In the genomic region with DNA sequence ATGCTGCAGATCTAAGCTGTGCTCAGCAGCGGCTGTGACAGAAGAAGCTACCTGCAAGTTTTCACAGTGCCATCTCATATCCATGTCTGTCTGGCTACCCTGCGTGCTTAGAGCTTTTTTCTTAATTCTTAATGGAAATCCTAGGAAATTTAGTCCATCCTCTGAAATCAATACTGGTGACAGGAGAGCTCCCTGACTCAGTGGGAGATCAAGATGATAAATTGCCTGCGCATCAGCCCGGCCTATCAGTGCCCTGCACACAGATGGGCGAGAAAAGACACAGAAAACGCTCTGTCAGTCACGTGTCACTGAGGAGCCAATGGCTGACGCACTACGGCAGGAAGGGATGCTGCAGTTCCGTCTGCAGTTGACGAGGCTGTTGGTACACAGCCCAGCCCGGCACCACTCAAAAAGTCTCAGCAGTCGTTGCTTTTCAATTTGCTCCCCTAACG, we compare ENCODE assay signal across 8 cellular contexts.
DNase-seq lines count a peak whose midpoint lies in the region; ATAC-seq and TF ChIP-seq lines count a peak whose summit lies in the region.

No MANE protein-coding gene starts in this region.

- H3K4me2 ChIP-seq in mesenchymal stem cell (ENCODE audit: low read length, poor library complexity, severe bottlenecking) (no peak overlapping the region), Karpas-422 (ENCODE audit: low read depth, low read length, poor library complexity, severe bottlenecking) (no peak overlapping the region)

- H3K9me3 ChIP-seq in mesenchymal stem cell (ENCODE audit: control insufficient read depth, low read length) (no peaks in the 10 kb centered on the region), Karpas-422 (ENCODE audit: low read length) (no peaks in the 10 kb centered on the region)

- no peak for TF ChIP-seq CTCF in GM10266 (IDR thresholded peaks at IDR 0.05; ENCODE audit: control insufficient read depth, insufficient read depth, low read depth, missing control alignments)

- no peaks in the 10 kb centered on the region for H3K79me2 ChIP-seq in Karpas-422 (ENCODE audit: low read length)

- no peak overlapping the region for H3K14ac ChIP-seq in mesenchymal stem cell (ENCODE audit: low read length in 2 of 2)

- no peak overlapping the region for H3K18ac ChIP-seq in mesenchymal stem cell (ENCODE audit: low read depth in 1 of 2, low read length in 2 of 2)

- H3K27me3 ChIP-seq in mesenchymal stem cell (ENCODE audit: control insufficient read depth in 1 of 2, insufficient read depth in 1 of 2, low read length in 2 of 2) (no peaks in the 10 kb centered on the region), Karpas-422 (ENCODE audit: low read length) (no peaks in the 10 kb centered on the region)

- ATAC-seq in HG02870 (IDR thresholded peaks at IDR 0.05; ENCODE audit: unreplicated experiment) = peak; percentile 100

- H2AFZ ChIP-seq in mesenchymal stem cell (ENCODE audit: low read depth, low read length) (no peak overlapping the region), Karpas-422 (ENCODE audit: low read length) (no peak overlapping the region)

- no peaks in the 10 kb centered on the region for H3K79me1 ChIP-seq in mesenchymal stem cell (replicated peaks; ENCODE audit: low read length, poor library complexity, severe bottlenecking)

- no peak overlapping the region for H3K4ac ChIP-seq in mesenchymal stem cell (ENCODE audit: low read depth in 1 of 2, low read length in 2 of 2)

- H3K4me1 ChIP-seq in mesenchymal stem cell (ENCODE audit: control insufficient read depth, insufficient read depth, low read depth, low read length) (no peaks in the 10 kb centered on the region), Karpas-422 (ENCODE audit: low read length) (no peaks in the 10 kb centered on the region)

- no peak overlapping the region for H4K91ac ChIP-seq in mesenchymal stem cell (ENCODE audit: low read length)

- H3K9me2 ChIP-seq in Karpas-422 (replicated peaks; ENCODE audit: insufficient read depth, low read length) = no peaks in the 10 kb centered on the region

- H3K9ac ChIP-seq in mesenchymal stem cell (ENCODE audit: low read length) = peak overlapping the region; percentile 76
- no peak overlapping the region for H3K9ac ChIP-seq in Karpas-422 (ENCODE audit: low read length)

- H3K4me3 ChIP-seq in mesenchymal stem cell (ENCODE audit: insufficient read depth in 1 of 2, low read depth in 1 of 2, low read length in 2 of 2) = peak overlapping the region in 1 of 2 experiments; percentile 75
- H3K4me3 ChIP-seq in Karpas-422 (ENCODE audit: low read length) = no peak overlapping the region

- DNase-seq in GM10266 (ENCODE audit: extremely low spot score) (peak; percentile 43), NCI-H2171 treated with DMSO at 0.1 percent for 48 hours (lab: John Stamatoyannopoulos, UW) (peak; percentile 99), mesenchymal stem cell (peak; percentile 1), Karpas-422 (no peak)
- DNase-seq in activated CD4-positive, alpha-beta T cell treated with anti-CD3 and anti-CD28 coated beads, Interleukin-2, amount 50 U/mL, for 48 hours = peak; percentile 44 to 55
- peak; percentile 19 for DNase-seq in effector CD4-positive, alpha-beta T cell
- DNase-seq in stimulated activated CD8-positive, alpha-beta memory T cell treated with anti-CD3 and anti-CD28 coated beads, Interleukin-15, amount 100 ng/mL, for 24 hours (ENCODE audit: low read depth) = peak; percentile 0

- H2BK5ac ChIP-seq in mesenchymal stem cell (ENCODE audit: low read depth, low read length, poor library complexity, severe bottlenecking) = no peak overlapping the region

- no peak overlapping the region for H2BK12ac ChIP-seq in mesenchymal stem cell (ENCODE audit: low read length in 2 of 2)

- H4K8ac ChIP-seq in mesenchymal stem cell (ENCODE audit: low read length) = no peak overlapping the region

- no peak overlapping the region for H2BK120ac ChIP-seq in mesenchymal stem cell (ENCODE audit: low read depth, low read length)

- H4K20me1 ChIP-seq in Karpas-422 (ENCODE audit: insufficient read depth, low read depth, low read length) = no peaks in the 10 kb centered on the region

- H3K23ac ChIP-seq in mesenchymal stem cell (ENCODE audit: low read length in 2 of 2) = no peak overlapping the region

- H3K27ac ChIP-seq in mesenchymal stem cell (ENCODE audit: low read length, poor library complexity, severe bottlenecking) = no peak overlapping the region
- no peak overlapping the region for H3K27ac ChIP-seq in Karpas-422 (ENCODE audit: low read length)

- H3K36me3 ChIP-seq in mesenchymal stem cell (ENCODE audit: control insufficient read depth in 1 of 2, insufficient read depth in 2 of 2, low read depth in 1 of 2, low read length in 2 of 2) (no peaks in the 10 kb centered on the region), Karpas-422 (ENCODE audit: insufficient read depth, low read length) (no peaks in the 10 kb centered on the region)

- H2AK5ac ChIP-seq in mesenchymal stem cell (ENCODE audit: low read length, severe bottlenecking) = no peak overlapping the region

- WGBS in mesenchymal stem cell = 70% methylated on average over 14 of the region's 14 CpGs

- no peak overlapping the region for H2BK15ac ChIP-seq in mesenchymal stem cell (ENCODE audit: low read depth, poor library complexity, severe bottlenecking)
